ENCODE assay signal across 1 cellular context in genomic region chr12:13504074-13504473, GRCh38.
TF ChIP-seq lines count a peak whose summit lies in the region.

No MANE protein-coding gene starts in this region.

TF ChIP-seq in H1, 55 proteins besides CTCF, POLR2A, EP300 and RAD21 (continued from another document):
- TF ChIP-seq, protein P1, sequence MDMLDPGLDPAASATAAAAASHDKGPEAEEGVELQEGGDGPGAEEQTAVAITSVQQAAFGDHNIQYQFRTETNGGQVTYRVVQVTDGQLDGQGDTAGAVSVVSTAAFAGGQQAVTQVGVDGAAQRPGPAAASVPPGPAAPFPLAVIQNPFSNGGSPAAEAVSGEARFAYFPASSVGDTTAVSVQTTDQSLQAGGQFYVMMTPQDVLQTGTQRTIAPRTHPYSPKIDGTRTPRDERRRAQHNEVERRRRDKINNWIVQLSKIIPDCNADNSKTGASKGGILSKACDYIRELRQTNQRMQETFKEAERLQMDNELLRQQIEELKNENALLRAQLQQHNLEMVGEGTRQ (IDR thresholded peaks at IDR 0.05; ENCODE audit: low read length): no peak
